Comparison of ENCODE assay signal across 18 cellular contexts in genomic region chr11:132463941-132464340, GRCh38.
"Had no signal": no experiment of that assay in that cellular context is flagged by ENCODE, and none has a peak within 500 bp of the region (broad histone marks: within the 10 kb centered on the region; RNA-seq: fewer than 3 reads in every experiment).

No MANE protein-coding gene starts in this region.

- H3K4me1 ChIP-seq: gastroesophageal sphincter, heart left ventricle, left ventricle myocardium inferior, sigmoid colon, upper lobe of left lung had no signal

- H3K9me3 ChIP-seq: gastroesophageal sphincter, left ventricle myocardium inferior, sigmoid colon, thoracic aorta, upper lobe of left lung had no signal

- H3K27me3 ChIP-seq: cardiac muscle cell, dorsolateral prefrontal cortex, gastroesophageal sphincter, sigmoid colon, spleen, upper lobe of left lung had no signal

- H3K4me1 Mint-ChIP-seq: stimulated activated naive B cell treated with anti-CD40 and anti-IgM and Interleukin-4, amounts not matched to agents 10 μg/mL and 1 μg/mL and 100 μg/mL, for 72 hours had no signal

- H3K27me3 Mint-ChIP-seq: activated naive CD8-positive, alpha-beta T cell; stimulated activated naive B cell treated with anti-CD40 and anti-IgM and Interleukin-4, amounts not matched to agents 10 μg/mL and 1 μg/mL and 100 μg/mL, for 72 hours had no signal

- H3K36me3 Mint-ChIP-seq: activated naive CD8-positive, alpha-beta T cell; stimulated activated naive B cell treated with anti-CD40 and anti-IgM and Interleukin-4, amounts not matched to agents 10 μg/mL and 1 μg/mL and 100 μg/mL, for 72 hours had no signal

- H3K27ac Mint-ChIP-seq: activated naive CD8-positive, alpha-beta T cell; activated T-helper 1 cell treated with anti-CD3 and anti-CD28 coated beads, Interleukin-12 subunit alpha, Interleukin-12 subunit beta, Interleukin-2, Interleukin-4 antibody, amounts not matched to agents 30 ng/mL and 10 ng/mL and 1 ng/mL, durations not matched to agents 14 hours and 24 hours and 36 hours; stimulated activated naive B cell treated with anti-CD40 and anti-IgM and Interleukin-4, amounts not matched to agents 10 μg/mL and 1 μg/mL and 100 μg/mL, for 72 hours had no signal

- DNase-seq: activated CD4-positive, alpha-beta T cell treated with anti-CD3 and anti-CD28 coated beads, Interleukin-2, amount 50 U/mL, for 48 hours; activated T-cell treated with anti-CD3 and anti-CD28 coated beads for 4 hours; amniotic stem cell; dorsolateral prefrontal cortex; left ventricle myocardium inferior; mammary epithelial cell; sigmoid colon; spleen; stimulated activated CD4-positive, alpha-beta T cell treated with anti-CD3 and anti-CD28 coated beads, Interleukin-4, amount 100 ng/mL, for 4 hours; stimulated activated naive B cell treated with anti-CD40 and anti-IgM and Interleukin-4, amounts not matched to agents 10 μg/mL and 1 μg/mL and 100 μg/mL, for 72 hours; upper lobe of left lung had no signal

- H3K36me3 ChIP-seq: cardiac muscle cell, gastroesophageal sphincter, heart left ventricle, left ventricle myocardium inferior, sigmoid colon, spleen, thoracic aorta, upper lobe of left lung had no signal

- H3K27ac ChIP-seq: cardiac muscle cell, dorsolateral prefrontal cortex, epithelial cell of prostate, gastroesophageal sphincter, heart left ventricle, left ventricle myocardium inferior, sigmoid colon, thoracic aorta, upper lobe of left lung had no signal

- H3K4me3 ChIP-seq: cardiac muscle cell, dorsolateral prefrontal cortex, gastroesophageal sphincter, heart left ventricle, left ventricle myocardium inferior, sigmoid colon, spleen, thoracic aorta, upper lobe of left lung had no signal

- ATAC-seq: gastroesophageal sphincter; heart left ventricle; stimulated activated naive B cell treated with anti-CD40 and anti-IgM and Interleukin-4, amounts not matched to agents 10 μg/mL and 1 μg/mL and 100 μg/mL, for 72 hours had no signal

- H3K4me3 Mint-ChIP-seq: activated naive CD8-positive, alpha-beta T cell; activated T-helper 1 cell treated with anti-CD3 and anti-CD28 coated beads, Interleukin-12 subunit alpha, Interleukin-12 subunit beta, Interleukin-2, Interleukin-4 antibody, amounts not matched to agents 30 ng/mL and 10 ng/mL and 1 ng/mL, durations not matched to agents 14 hours and 24 hours and 36 hours; stimulated activated naive B cell treated with anti-CD40 and anti-IgM and Interleukin-4, amounts not matched to agents 10 μg/mL and 1 μg/mL and 100 μg/mL, for 72 hours had no signal
